8 cellular contexts compared by ENCODE assay signal in genomic region chr18:74796928-74797576, GRCh38.
DNase-seq lines count a peak whose midpoint lies in the region; ATAC-seq and TF ChIP-seq lines count a peak whose summit lies in the region.

No MANE protein-coding gene starts in this region.

- no TSS peak for BruUV-seq in Caco-2 (replicated peaks; lab: Mats Ljungman, UMichigan)

- H3K36me3 Mint-ChIP-seq in Caco-2 (ENCODE audit: insufficient read depth, unreplicated experiment), result no peaks in the 10 kb centered on the region

- H3K36me3 ChIP-seq in Caco-2 (ENCODE audit: control insufficient read depth, insufficient read depth, low read length) (no peaks in the 10 kb centered on the region), adrenal gland (replicated peaks in 1 of 2) (no peaks in the 10 kb centered on the region), right lobe of liver (no peaks in the 10 kb centered on the region)

- H3K9me3 ChIP-seq in Caco-2 (no peaks in the 10 kb centered on the region), adrenal gland (replicated peaks in 1 of 3) (no peaks in the 10 kb centered on the region), right lobe of liver (no peaks in the 10 kb centered on the region)

- DNase-seq in Caco-2, result no peak
- DNase-seq in adrenal gland, result peak in 5 of 7 donors; percentile 21 to 56 (median 36)
- DNase-seq in right lobe of liver, result peak in 2 of 3 donors; percentile 28 to 76
- no peak for DNase-seq in KBM-7
- no peak for DNase-seq in NCI-H748 (lab: John Stamatoyannopoulos, UW; ENCODE audit: unreplicated experiment)

- 25 to 30% (median 26%) methylated on average over 7 of the region's 7 CpGs for WGBS in adrenal gland, 4 donors
- WGBS in right lobe of liver (ENCODE audit: insufficient coverage, low coverage, low lambda C conversion rate, missing lambda C conversion rate), result 27% methylated on average over 7 of the region's 7 CpGs

- no peaks in the 10 kb centered on the region for H3K27me3 ChIP-seq in Caco-2 (replicated peaks; ENCODE audit: control insufficient read depth, insufficient read depth, low read length)
- no peaks in the 10 kb centered on the region for H3K27me3 ChIP-seq in adrenal gland
- H3K27me3 ChIP-seq in right lobe of liver, result no peaks in the 10 kb centered on the region

- TF ChIP-seq CTCF in Caco-2 (IDR thresholded peaks at IDR 0.05; ENCODE audit: insufficient read depth in 1 of 2, low read depth in 1 of 2, low read length in 1 of 2, severe bottlenecking in 1 of 2, unreplicated experiment in 1 of 2) (no peak), adrenal gland (IDR thresholded peaks at IDR 0.05) (no peak), right lobe of liver (IDR thresholded peaks at IDR 0.05) (no peak)

- in situ Hi-C loops in KBM-7 (cut with MboI; ENCODE audit: low pct_unique_long_range_greater_than_20kb, low sequenced_read_pairs), result no loop called here

- peak overlapping the region; percentile 21 for H3K4me3 Mint-ChIP-seq in Caco-2 (ENCODE audit: unreplicated experiment)

- H3K27ac ChIP-seq in adrenal gland (peak overlapping the region; percentile 5 to 77 (median 70)), right lobe of liver (peak overlapping the region; percentile 18 to 56 (median 31))

- H3K4me1 Mint-ChIP-seq in Caco-2 (ENCODE audit: low read depth, unreplicated experiment), result peaks cover 7% of the 10 kb centered on the region

- no peak overlapping the region for H3K27ac Mint-ChIP-seq in Caco-2 (ENCODE audit: unreplicated experiment)

- ATAC-seq in GM19324 (IDR thresholded peaks at IDR 0.05; ENCODE audit: low FRiP score, unreplicated experiment) (peak; percentile 98), HG03196 (IDR thresholded peaks at IDR 0.05; ENCODE audit: unreplicated experiment) (peak; percentile 98), right lobe of liver (peak; percentile 94 to 99 (median 98)), esophagus mucosa (no peak)

- TF ChIP-seq POLR2A in adrenal gland (IDR thresholded peaks at IDR 0.05) (peak in 1 of 2 donors; percentile 29), right lobe of liver (IDR thresholded peaks at IDR 0.05) (no peak)

- CTCF ChIA-PET in Caco-2 (lab: Charles Lee), result no interaction called here

- intact Hi-C loops in Caco-2 (cut with micrococcal nuclease; ENCODE audit: unreplicated experiment), result no loop called here
- intact Hi-C loops in adrenal gland (cut with DNase I), result no loop called here
- intact Hi-C loops in right lobe of liver (cut with DNase I), result no loop called here

- no peaks in the 10 kb centered on the region for H3K4me1 ChIP-seq in Caco-2
- peaks cover 4 to 7% of the 10 kb centered on the region in 2 donors for H3K4me1 ChIP-seq in adrenal gland (replicated peaks in 1 of 2)
- peaks cover 0 to 10% (median 3%) of the 10 kb centered on the region in 4 donors for H3K4me1 ChIP-seq in right lobe of liver

- POLR2A ChIA-PET in Caco-2 (lab: Charles Lee), result interaction anchor here (0.6 kb wide), 1 partner anchor 51 kb away, joined by 5 read pairs; no protein-coding TSS in a partner anchor

- no peaks in the 10 kb centered on the region for H3K9me3 Mint-ChIP-seq in Caco-2 (ENCODE audit: unreplicated experiment)

- no peak overlapping the region for H3K4me3 ChIP-seq in Caco-2 (ENCODE audit: low read depth, low read length)
- peak overlapping the region in 2 of 4 donors; percentile 9 to 21 for H3K4me3 ChIP-seq in adrenal gland
- H3K4me3 ChIP-seq in right lobe of liver, result peak overlapping the region; percentile 5 to 23 (median 11)

- H3K27me3 Mint-ChIP-seq in Caco-2 (ENCODE audit: insufficient read depth, unreplicated experiment), result no peaks in the 10 kb centered on the region

Comparison
In these comparisons a context has a peak if more than half of its experiments do, and no peak if none do; other contexts are left out.
1. DNase-seq: peak in adrenal gland (5 of 7) and right lobe of liver (2 of 3); none in Caco-2 (0 of 2), KBM-7 (single experiment) and NCI-H748 (single experiment).